ENCODE assay signal across 8 cellular contexts in genomic region chr7:65038767-65039166, GRCh38. TPM values are rescaled to one million over a fixed set of nuclear protein-coding genes. Genes with fewer than 3 reads are reported as not detected.
DNase-seq lines count a peak whose midpoint lies in the region; ATAC-seq and TF ChIP-seq lines count a peak whose summit lies in the region.
"Not testable (repeated sequence)": the region's sequence is repeated elsewhere in the genome, so short reads cannot be mapped to it uniquely, and the experiment has no call there.

No MANE protein-coding gene starts in this region.

- not testable (repeated sequence) for H3K36me3 ChIP-seq in CD8-positive, alpha-beta T cell (ENCODE audit: insufficient read depth, low read length); mesenchymal stem cell (ENCODE audit: control insufficient read depth in 1 of 2, insufficient read depth in 2 of 2, low read depth in 1 of 2, low read length in 2 of 2)

- H3K14ac ChIP-seq in mesenchymal stem cell (ENCODE audit: low read length in 2 of 2) = peak overlapping the region in 1 of 2 experiments; percentile 86

- not testable (repeated sequence) for H3K27me3 ChIP-seq in CD8-positive, alpha-beta T cell (ENCODE audit: insufficient read depth, low read length); mesenchymal stem cell (ENCODE audit: control insufficient read depth in 1 of 2, insufficient read depth in 1 of 2, low read length in 2 of 2)

- H2BK12ac ChIP-seq in mesenchymal stem cell (ENCODE audit: low read length in 2 of 2) = not testable (repeated sequence)

- H2AK5ac ChIP-seq in mesenchymal stem cell (ENCODE audit: low read length, severe bottlenecking) = not testable (repeated sequence)

- peak overlapping the region; percentile 83 for H3K9ac ChIP-seq in mesenchymal stem cell (ENCODE audit: low read length)

- peak overlapping the region; percentile 67 for H3K27ac Mint-ChIP-seq in CD8-positive, alpha-beta T cell
- peak overlapping the region; percentile 78 for H3K27ac Mint-ChIP-seq in activated T-helper 17 cell treated with anti-CD3 and anti-CD28 coated beads, Interleukin-2, amount 50 U/mL, for 72 hours

- CTCF ChIA-PET in CD8-positive, alpha-beta T cell (lab: Charles Lee) = not testable (repeated sequence)

- peak overlapping the region in 1 of 2 experiments; percentile 1 for H3K23ac ChIP-seq in mesenchymal stem cell (ENCODE audit: low read length in 2 of 2)

- H3K4me1 ChIP-seq in CD8-positive, alpha-beta T cell (ENCODE audit: insufficient read depth, low read length) = peaks cover 11% of the 10 kb centered on the region
- H3K4me1 ChIP-seq in mesenchymal stem cell (ENCODE audit: control insufficient read depth, insufficient read depth, low read depth, low read length) = not testable (repeated sequence)

- WGBS in mesenchymal stem cell = 0% methylated on average over 21 of the region's 35 CpGs

- H3K4ac ChIP-seq in mesenchymal stem cell (ENCODE audit: low read depth in 1 of 2, low read length in 2 of 2) = not testable (repeated sequence)

- peak in 5 of 7 experiments; percentile 1 to 59 (median 16) for DNase-seq in CD8-positive, alpha-beta T cell
- DNase-seq in HK-2 (ENCODE audit: unreplicated experiment) (peak; percentile 53), erythroblast (lab: John Stamatoyannopoulos, UW) (peak; percentile 64 to 70), mesenchymal stem cell (peak; percentile 29)
- peak; percentile 1 to 12 for DNase-seq in stimulated activated CD4-positive, alpha-beta T cell treated with anti-CD3 and anti-CD28 coated beads, Interleukin-4, amount 100 ng/mL, for 4 hours

- POLR2A ChIA-PET in CD8-positive, alpha-beta T cell (lab: Charles Lee) = interaction anchor here (2.6 kb wide), 1 partner anchor 32 kb away, joined by 21 read pairs; the partner anchor contains the start of gene ERV3-1

- not testable (repeated sequence) for H2BK120ac ChIP-seq in mesenchymal stem cell (ENCODE audit: low read depth, low read length)

- not testable (repeated sequence) for H3K36me3 Mint-ChIP-seq in CD8-positive, alpha-beta T cell; activated T-helper 17 cell treated with anti-CD3 and anti-CD28 coated beads, Interleukin-2, amount 50 U/mL, for 72 hours (ENCODE audit: low read depth)

- not testable (repeated sequence) for H2BK5ac ChIP-seq in mesenchymal stem cell (ENCODE audit: low read depth, low read length, poor library complexity, severe bottlenecking)

- peaks cover 14% of the 10 kb centered on the region for H3K4me1 Mint-ChIP-seq in CD8-positive, alpha-beta T cell (ENCODE audit: low read depth)
- H3K4me1 Mint-ChIP-seq in activated T-helper 17 cell treated with anti-CD3 and anti-CD28 coated beads, Interleukin-2, amount 50 U/mL, for 72 hours = not testable (repeated sequence)

- not testable (repeated sequence) for H3K9me3 ChIP-seq in CD8-positive, alpha-beta T cell (ENCODE audit: low read length); mesenchymal stem cell (ENCODE audit: control insufficient read depth, low read length)

- not testable (repeated sequence) for H4K91ac ChIP-seq in mesenchymal stem cell (ENCODE audit: low read length)

- peak overlapping the region in 1 of 2 experiments; percentile 57 for H3K18ac ChIP-seq in mesenchymal stem cell (ENCODE audit: low read depth in 1 of 2, low read length in 2 of 2)

- H3K4me3 ChIP-seq in CD8-positive, alpha-beta T cell (ENCODE audit: low read depth, low read length) = peak overlapping the region; percentile 44
- peak overlapping the region; percentile 78 to 88 for H3K4me3 ChIP-seq in mesenchymal stem cell (ENCODE audit: insufficient read depth in 1 of 2, low read depth in 1 of 2, low read length in 2 of 2)

- not testable (repeated sequence) for TF ChIP-seq POLR2A in erythroblast (IDR thresholded peaks at IDR 0.05; ENCODE audit: low read length)

- peak overlapping the region; percentile 23 for H2AFZ ChIP-seq in mesenchymal stem cell (ENCODE audit: low read depth, low read length)

- H3K4me3 Mint-ChIP-seq in CD8-positive, alpha-beta T cell = peak overlapping the region; percentile 79
- peak overlapping the region; percentile 90 for H3K4me3 Mint-ChIP-seq in activated T-helper 17 cell treated with anti-CD3 and anti-CD28 coated beads, Interleukin-2, amount 50 U/mL, for 72 hours

- H3K9me3 Mint-ChIP-seq in CD8-positive, alpha-beta T cell; activated T-helper 17 cell treated with anti-CD3 and anti-CD28 coated beads, Interleukin-2, amount 50 U/mL, for 72 hours: not testable (repeated sequence)

- H3K27ac ChIP-seq in CD8-positive, alpha-beta T cell (ENCODE audit: low read depth, low read length); mesenchymal stem cell (ENCODE audit: low read length, poor library complexity, severe bottlenecking): not testable (repeated sequence)

- intact Hi-C loops in CD8-positive, alpha-beta T cell (cut with DNase I, micrococcal nuclease) = loop anchor here (1.0 to 10.0 kb wide), 11 partner anchors 32 to 1959 kb away; partner anchors contain the start of genes ERV3-1 (in 2 of the 2), ZNF273 (in 2 of the 2), SBDS (in 1 of the 2) and TYW1 (in 1 of the 2)

- not testable (repeated sequence) for TF ChIP-seq CTCF in CD8-positive, alpha-beta T cell (IDR thresholded peaks at IDR 0.05)

- not testable (repeated sequence) for ATAC-seq in CD8-positive, alpha-beta T cell
- ATAC-seq in GM21423 (IDR thresholded peaks at IDR 0.05; ENCODE audit: unreplicated experiment) = peak; percentile 13
- peak; percentile 23 for ATAC-seq in activated T-helper 17 cell treated with anti-CD3 and anti-CD28 coated beads, Interleukin-2, amount 50 U/mL, for 72 hours (replicated peaks)

- H2BK15ac ChIP-seq in mesenchymal stem cell (ENCODE audit: low read depth, poor library complexity, severe bottlenecking) = not testable (repeated sequence)

- H3K27me3 Mint-ChIP-seq in CD8-positive, alpha-beta T cell (ENCODE audit: low read depth); activated T-helper 17 cell treated with anti-CD3 and anti-CD28 coated beads, Interleukin-2, amount 50 U/mL, for 72 hours: not testable (repeated sequence)

- not testable (repeated sequence) for H3K79me1 ChIP-seq in mesenchymal stem cell (replicated peaks; ENCODE audit: low read length, poor library complexity, severe bottlenecking)

- peak overlapping the region; percentile 71 for H3K4me2 ChIP-seq in mesenchymal stem cell (ENCODE audit: low read length, poor library complexity, severe bottlenecking)

- not testable (repeated sequence) for H4K8ac ChIP-seq in mesenchymal stem cell (ENCODE audit: low read length)

TF ChIP-seq in PFSK-1, 5 proteins besides CTCF, POLR2A, EP300 and RAD21:
- 0 out of 2 replicates have a peak, but pooled peaks have one; percentile 22 for TF ChIP-seq SIN3A (IDR thresholded peaks at IDR 0.05; ENCODE audit: borderline replicate concordance, insufficient read depth, low read length)

RNA-seq across cellular contexts. Expression of gene ERV3-1, which starts 32.3 kb away (rescaled TPM):
- total RNA-seq in CD8-positive, alpha-beta T cell = 10 to 100 TPM; 16.4 to 17.2 TPM
- polyA plus RNA-seq in PFSK-1 (2012; ENCODE audit: insufficient read length, low read depth) = 10.9 TPM
- total RNA-seq in activated T-helper 17 cell treated with anti-CD3 and anti-CD28 coated beads, Interleukin-2, amount 50 U/mL, for 72 hours = 10 to 100 TPM in 1 of 2 donors, 1 to 10 TPM in 1; 6.1 to 13.7 TPM
- 6.6 TPM for polyA plus RNA-seq in mesenchymal stem cell (2013, experiment 1 of 2)
- 7.5 TPM for polyA plus RNA-seq in mesenchymal stem cell (2013, experiment 2 of 2)

RNA-seq across cellular contexts. Expression of gene ZNF117, which starts 47.9 kb away (rescaled TPM):
- total RNA-seq in CD8-positive, alpha-beta T cell = 1 to 10 TPM; 1.3 to 1.8 TPM
- polyA plus RNA-seq in PFSK-1 (2012; ENCODE audit: insufficient read length, low read depth) = 3.0 TPM
- total RNA-seq in activated T-helper 17 cell treated with anti-CD3 and anti-CD28 coated beads, Interleukin-2, amount 50 U/mL, for 72 hours = 1 to 10 TPM; 1.8 to 6.2 TPM
- 3.1 TPM for polyA plus RNA-seq in mesenchymal stem cell (2013, experiment 1 of 2)
- polyA plus RNA-seq in mesenchymal stem cell (2013, experiment 2 of 2) = 2.8 TPM

Comparison
In these comparisons a context has a peak if more than half of its experiments do, and no peak if none do; other contexts are left out.
1. DNase-seq: peak in every context shown above with its lines; median percentile 67 in erythroblast; 53 in HK-2; 29 in mesenchymal stem cell; 16 in CD8-positive, alpha-beta T cell; 6 in stimulated activated CD4-positive, alpha-beta T cell treated with anti-CD3 and anti-CD28 coated beads, Interleukin-4, amount 100 ng/mL, for 4 hours.